Comparison of ENCODE assay signal across 7 cellular contexts in genomic region chr17:39981207-39982068, GRCh38. TPM values are rescaled to one million over a fixed set of nuclear protein-coding genes. Genes with fewer than 3 reads are reported as not detected.
DNase-seq lines count a peak whose midpoint lies in the region; ATAC-seq and TF ChIP-seq lines count a peak whose summit lies in the region.

No MANE protein-coding gene starts in this region.

- no peaks in the 10 kb centered on the region; the same call in 1 of the 2 replicates for H3K27me3 Mint-ChIP-seq in HFFc6 (ENCODE audit: insufficient read depth)

- DNase-seq in HFFc6 (no peak), fibroblast of peridontal ligament (ENCODE audit: extremely low read depth) (peak; percentile 5), middle frontal gyrus (ENCODE audit: extremely low spot score, low spot score) (no peak)
- no peak for DNase-seq in NK-92 treated with Interleukin-12 subunit alpha and Interleukin-12 subunit beta, amount 100 ng/mL, for 24 hours (lab: John Stamatoyannopoulos, UW)

- ATAC-seq in SK-N-SH treated with all-trans-retinoic acid at 6 μM for 48 hours (peak; percentile 2), HG03097 (IDR thresholded peaks at IDR 0.05; ENCODE audit: low FRiP score, unreplicated experiment) (no peak)

- peaks cover 15% of the 10 kb centered on the region for H3K36me3 Mint-ChIP-seq in HFFc6 (ENCODE audit: low read depth)

- no peaks in the 10 kb centered on the region for H3K36me3 ChIP-seq in parathyroid adenoma (ENCODE audit: control insufficient read depth, insufficient read depth, low read length)

- H3K4me1 Mint-ChIP-seq in HFFc6 (ENCODE audit: low read depth) = peaks cover 36% of the 10 kb centered on the region

- H3K9me3 ChIP-seq in parathyroid adenoma (ENCODE audit: control insufficient read depth, low read length) = no peaks in the 10 kb centered on the region

- peak overlapping the region; percentile 92 for H2AFZ ChIP-seq in parathyroid adenoma

- peak overlapping the region; percentile 96 for H3K9ac ChIP-seq in parathyroid adenoma

- peak overlapping the region; percentile 61 for H3K4me2 ChIP-seq in parathyroid adenoma (ENCODE audit: low read length)

- TF ChIP-seq CTCF in HFFc6 (IDR thresholded peaks at IDR 0.05) = no peak
- no peak for TF ChIP-seq CTCF in parathyroid adenoma (IDR thresholded peaks at IDR 0.05)

- peaks cover 16% of the 10 kb centered on the region for H3K79me2 ChIP-seq in parathyroid adenoma

- peak overlapping the region; percentile 98 for H3K4me3 Mint-ChIP-seq in HFFc6

- peaks cover 4% of the 10 kb centered on the region for H3K4me1 ChIP-seq in parathyroid adenoma

- no peaks in the 10 kb centered on the region for H3K27me3 ChIP-seq in parathyroid adenoma (ENCODE audit: control insufficient read depth, insufficient read depth, low read length)

- H3K27ac ChIP-seq in parathyroid adenoma = peak overlapping the region; percentile 76

- H3K27ac Mint-ChIP-seq in HFFc6 = peak overlapping the region; percentile 91

- no peaks in the 10 kb centered on the region for H3K9me3 Mint-ChIP-seq in HFFc6

- peak overlapping the region; percentile 85 for H3K4me3 ChIP-seq in parathyroid adenoma (ENCODE audit: low read depth, low read length)

TF ChIP-seq in SK-N-SH treated with all-trans-retinoic acid at 6 μM for 48 hours, 23 proteins besides CTCF, POLR2A, EP300 and RAD21:
- no peak for TF ChIP-seq ZFP3 (CRISPR knock-in tag; IDR thresholded peaks at IDR 0.05)
- TF ChIP-seq, protein P1, sequence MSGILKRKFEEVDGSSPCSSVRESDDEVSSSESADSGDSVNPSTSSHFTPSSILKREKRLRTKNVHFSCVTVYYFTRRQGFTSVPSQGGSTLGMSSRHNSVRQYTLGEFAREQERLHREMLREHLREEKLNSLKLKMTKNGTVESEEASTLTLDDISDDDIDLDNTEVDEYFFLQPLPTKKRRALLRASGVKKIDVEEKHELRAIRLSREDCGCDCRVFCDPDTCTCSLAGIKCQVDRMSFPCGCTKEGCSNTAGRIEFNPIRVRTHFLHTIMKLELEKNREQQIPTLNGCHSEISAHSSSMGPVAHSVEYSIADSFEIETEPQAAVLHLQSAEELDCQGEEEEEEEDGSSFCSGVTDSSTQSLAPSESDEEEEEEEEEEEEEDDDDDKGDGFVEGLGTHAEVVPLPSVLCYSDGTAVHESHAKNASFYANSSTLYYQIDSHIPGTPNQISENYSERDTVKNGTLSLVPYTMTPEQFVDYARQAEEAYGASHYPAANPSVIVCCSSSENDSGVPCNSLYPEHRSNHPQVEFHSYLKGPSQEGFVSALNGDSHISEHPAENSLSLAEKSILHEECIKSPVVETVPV (CRISPR knock-in tag; IDR thresholded peaks at IDR 0.05) = no peak
- TF ChIP-seq BACH2 (CRISPR knock-in tag; IDR thresholded peaks at IDR 0.05; ENCODE audit: borderline replicate concordance) = no peak
- no peak for TF ChIP-seq TOX (CRISPR knock-in tag; IDR thresholded peaks at IDR 0.05; ENCODE audit: borderline replicate concordance)
- TF ChIP-seq ZNF8 (CRISPR knock-in tag; IDR thresholded peaks at IDR 0.05) = no peak
- TF ChIP-seq RARB (CRISPR knock-in tag; IDR thresholded peaks at IDR 0.05) = no peak
- TF ChIP-seq PATZ1 (CRISPR knock-in tag; IDR thresholded peaks at IDR 0.05; ENCODE audit: borderline replicate concordance) = no peak
- TF ChIP-seq ZNF70 (CRISPR knock-in tag; IDR thresholded peaks at IDR 0.05) = no peak
- TF ChIP-seq TSHZ2 (CRISPR knock-in tag; IDR thresholded peaks at IDR 0.05) = no peak
- TF ChIP-seq SNAI2 (CRISPR knock-in tag; IDR thresholded peaks at IDR 0.05) = no peak
- TF ChIP-seq, protein P2, sequence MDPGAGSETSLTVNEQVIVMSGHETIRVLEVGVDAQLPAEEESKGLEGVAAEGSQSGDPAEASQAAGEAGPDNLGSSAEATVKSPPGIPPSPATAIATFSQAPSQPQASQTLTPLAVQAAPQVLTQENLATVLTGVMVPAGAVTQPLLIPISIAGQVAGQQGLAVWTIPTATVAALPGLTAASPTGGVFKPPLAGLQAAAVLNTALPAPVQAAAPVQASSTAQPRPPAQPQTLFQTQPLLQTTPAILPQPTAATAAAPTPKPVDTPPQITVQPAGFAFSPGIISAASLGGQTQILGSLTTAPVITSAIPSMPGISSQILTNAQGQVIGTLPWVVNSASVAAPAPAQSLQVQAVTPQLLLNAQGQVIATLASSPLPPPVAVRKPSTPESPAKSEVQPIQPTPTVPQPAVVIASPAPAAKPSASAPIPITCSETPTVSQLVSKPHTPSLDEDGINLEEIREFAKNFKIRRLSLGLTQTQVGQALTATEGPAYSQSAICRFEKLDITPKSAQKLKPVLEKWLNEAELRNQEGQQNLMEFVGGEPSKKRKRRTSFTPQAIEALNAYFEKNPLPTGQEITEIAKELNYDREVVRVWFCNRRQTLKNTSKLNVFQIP (CRISPR knock-in tag; IDR thresholded peaks at IDR 0.05; ENCODE audit: borderline replicate concordance, low read depth) = no peak
- TF ChIP-seq ARNTL (CRISPR knock-in tag; IDR thresholded peaks at IDR 0.05; ENCODE audit: borderline replicate concordance, low read depth) = no peak
- TF ChIP-seq TCF4 (CRISPR knock-in tag; IDR thresholded peaks at IDR 0.05; ENCODE audit: borderline replicate concordance) = no peak
- no peak for TF ChIP-seq ZFP30 (CRISPR knock-in tag; IDR thresholded peaks at IDR 0.05)
- no peak for TF ChIP-seq OSR1 (CRISPR knock-in tag; IDR thresholded peaks at IDR 0.05)
- TF ChIP-seq ZNF565 (CRISPR knock-in tag; conservative IDR thresholded peaks at IDR 0.05; ENCODE audit: low read depth) = no peak
- no peak for TF ChIP-seq ISL1 (CRISPR knock-in tag; IDR thresholded peaks at IDR 0.05)
- TF ChIP-seq GLIS3 (CRISPR knock-in tag; IDR thresholded peaks at IDR 0.05) = no peak
TF ChIP-seq in SK-N-SH treated with all-trans-retinoic acid at 6 μM for 48 hours: peak in this region for 0.

RNA-seq across cellular contexts. Expression of gene PSMD3, which starts 0.8 kb away (rescaled TPM):
- 100 to 1,000 TPM; 143 to 169 (median 160) TPM for total RNA-seq in HFFc6 (2021; fragmentation: NEBNext Ultra II Directional; extraction: Animal tissue kit (Norgen Biotek cat#: 25700))

RNA-seq across cellular contexts. Expression of gene GSDMA, which starts 18.6 kb away (rescaled TPM):
- under 1 TPM; 0.11 to 0.43 (median 0.36) TPM for total RNA-seq in HFFc6 (2021; fragmentation: NEBNext Ultra II Directional; extraction: Animal tissue kit (Norgen Biotek cat#: 25700))

RNA-seq across cellular contexts. Expression of gene CSF3, which starts 33.8 kb away (rescaled TPM):
- under 1 TPM in 5 of 6 experiments, not detected in 1; 0.31 to 0.59 (median 0.48) TPM for total RNA-seq in HFFc6 (2021; fragmentation: NEBNext Ultra II Directional; extraction: Animal tissue kit (Norgen Biotek cat#: 25700))

RNA-seq across cellular contexts. Expression of gene LRRC3C, which starts 53.9 kb away (rescaled TPM):
- not detected for total RNA-seq in HFFc6 (2021; fragmentation: NEBNext Ultra II Directional; extraction: Animal tissue kit (Norgen Biotek cat#: 25700))

RNA-seq across cellular contexts. Expression of gene ORMDL3, which starts 54.0 kb away (rescaled TPM):
- total RNA-seq in HFFc6 (2021; fragmentation: NEBNext Ultra II Directional; extraction: Animal tissue kit (Norgen Biotek cat#: 25700)) = 10 to 100 TPM; 39.0 to 63.9 (median 49.9) TPM
